Comparison of ENCODE assay signal across 9 cellular contexts in the genomic region with DNA sequence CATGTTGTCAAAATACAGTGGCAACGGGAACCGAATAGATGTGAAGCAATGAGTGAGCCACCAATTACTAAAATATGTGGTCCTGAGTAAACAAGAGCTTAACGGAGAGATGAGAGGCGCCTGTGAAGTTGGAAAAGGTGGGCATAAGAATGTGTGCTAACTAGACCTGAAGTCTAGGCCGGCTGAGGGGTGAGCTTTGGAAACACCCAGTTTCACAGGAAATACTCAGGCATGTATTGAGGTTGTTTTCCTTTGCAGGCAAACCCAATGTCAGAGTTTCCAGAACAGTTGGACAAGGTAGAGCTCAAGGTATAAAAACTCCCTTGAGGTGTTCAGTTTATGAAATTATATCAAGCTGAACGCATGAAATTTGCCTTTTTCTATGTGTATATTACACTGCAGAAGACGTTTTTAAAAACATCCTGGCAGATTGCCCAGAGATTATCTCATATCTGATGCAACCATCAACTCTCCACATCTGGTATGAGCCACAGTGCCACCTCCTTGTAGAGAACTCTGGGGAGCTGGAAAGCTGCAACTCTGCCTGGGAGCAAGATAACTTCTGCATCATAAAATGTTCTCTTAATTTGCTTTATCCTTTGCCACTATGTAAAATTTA. TPM values are rescaled to one million over a fixed set of nuclear protein-coding genes. Genes with fewer than 3 reads are reported as not detected.
A peak's percentile ranks its signal among the peaks of the same experiment; 100 is the strongest.
DNase-seq lines count a peak whose midpoint lies in the region; ATAC-seq, FAIRE-seq and TF ChIP-seq lines count a peak whose summit lies in the region.
"Had no signal": no experiment of that assay in that cellular context is flagged by ENCODE, and none has a peak within 500 bp of the region (broad histone marks: within the 10 kb centered on the region; RNA-seq: fewer than 3 reads in every experiment).

No MANE protein-coding gene starts in this region.

- WGBS in mammary epithelial cell (ENCODE audit: low coverage, missing lambda C conversion rate): 38% methylated on average over 7 of the region's 7 CpGs
- WGBS in thymus: 30% methylated on average over 7 of the region's 7 CpGs

- intact Hi-C loops in mammary epithelial cell (cut with micrococcal nuclease) (no loop called here), lower lobe of right lung (cut with DNase I) (no loop called here)

- peaks cover 14% of the 10 kb centered on the region for H3K4me1 ChIP-seq in mammary epithelial cell (ENCODE audit: insufficient read depth, low read length)
- H3K4me1 ChIP-seq in thymus (ENCODE audit: control insufficient read depth, insufficient read depth, low read length): peaks cover 18% of the 10 kb centered on the region
- peaks cover 15% of the 10 kb centered on the region for H3K4me1 ChIP-seq in lower lobe of right lung

- H3K4me3 ChIP-seq in AG04450 (ENCODE audit: low read depth, low read length) (no peak overlapping the region), mammary epithelial cell (replicated peaks in 1 of 3; ENCODE audit: insufficient read depth in 1 of 3, low read depth in 2 of 3, low read length in 3 of 3) (no peak overlapping the region), thymus (ENCODE audit: low read length) (no peak overlapping the region), lower lobe of right lung (no peak overlapping the region)

- CTCF ChIA-PET in AG04450 (lab: Charles Lee) (no interaction called here), mammary epithelial cell (lab: Charles Lee; ENCODE audit: low non-redundant PET) (interaction anchor here (0.7 kb wide), 1 partner anchor 15 kb away, joined by 3 read pairs; no protein-coding TSS in a partner anchor)

- TF ChIP-seq CTCF in AG04450 (IDR thresholded peaks at IDR 0.05; ENCODE audit: low read depth, low read length) (no peak), mammary epithelial cell (conservative IDR thresholded peaks at IDR 0.05 in 1 of 2, IDR thresholded peaks at IDR 0.05 in 1 of 2; ENCODE audit: extremely low read depth in 1 of 2, insufficient read depth in 1 of 2, low read depth in 1 of 2, low read length in 2 of 2) (peak in 1 of 2 donors; percentile 35), lower lobe of right lung (IDR thresholded peaks at IDR 0.05) (no peak)

- POLR2A ChIA-PET in AG04450 (lab: Yijun Ruan, JAX): no interaction called here

- H3K27ac ChIP-seq in AG04450 (ENCODE audit: low read depth, low read length): peak overlapping the region; percentile 21
- H3K27ac ChIP-seq in mammary epithelial cell (ENCODE audit: insufficient read depth, low read depth, low read length): no peak overlapping the region
- peak overlapping the region; percentile 65 for H3K27ac ChIP-seq in thymus (ENCODE audit: low read depth)
- no peak overlapping the region for H3K27ac ChIP-seq in lower lobe of right lung

- TF ChIP-seq POLR2A in GM12892 (IDR thresholded peaks at IDR 0.05; ENCODE audit: low read depth, low read length): no peak

- peak; percentile 40 for FAIRE-seq in GM12892 (lab: Jason Lieb, UNC)

- in situ Hi-C loops in mammary epithelial cell (cut with MboI; ENCODE audit: low sequenced_read_pairs in 2 of 2): no loop called here

- peak overlapping the region; percentile 22 for H3K4me2 ChIP-seq in mammary epithelial cell (ENCODE audit: insufficient read depth, low read depth, low read length)

- no peak for ATAC-seq in lower lobe of right lung
- no peak for ATAC-seq in HG03139 (IDR thresholded peaks at IDR 0.05; ENCODE audit: unreplicated experiment)
- ATAC-seq: activated naive CD4-positive, alpha-beta T cell treated with anti-CD3 and anti-CD28 coated beads, Interleukin-2, amount 50 U/mL, for 72 hours had no signal

- BruUV-seq in mammary epithelial cell (replicated peaks; lab: Mats Ljungman, UMichigan): no TSS peak

- H3K27me3 ChIP-seq in AG04450 (ENCODE audit: control insufficient read depth, insufficient read depth, low read length): no peaks in the 10 kb centered on the region
- no peaks in the 10 kb centered on the region for H3K27me3 ChIP-seq in mammary epithelial cell (ENCODE audit: insufficient read depth, low read length)
- no peaks in the 10 kb centered on the region for H3K27me3 ChIP-seq in thymus (ENCODE audit: control insufficient read depth, insufficient read depth)
- H3K27me3 ChIP-seq in lower lobe of right lung (ENCODE audit: low read depth): no peaks in the 10 kb centered on the region

- H3K36me3 ChIP-seq in mammary epithelial cell (ENCODE audit: insufficient read depth, low read length): no peaks in the 10 kb centered on the region
- no peaks in the 10 kb centered on the region for H3K36me3 ChIP-seq in thymus (ENCODE audit: control insufficient read depth, insufficient read depth)
- no peaks in the 10 kb centered on the region for H3K36me3 ChIP-seq in lower lobe of right lung

- dilution Hi-C loops in mammary epithelial cell (cut with HindIII; ENCODE audit: low sequenced_read_pairs): no loop called here

- peak overlapping the region; percentile 84 for H2AFZ ChIP-seq in mammary epithelial cell (ENCODE audit: low read depth, low read length)

- peak; percentile 72 for DNase-seq in AG04450 (ENCODE audit: low read depth, low spot score)
- DNase-seq in GM12892 (ENCODE audit: insufficient read length): no peak
- peak; percentile 21 for DNase-seq in NCI-H82 treated with DMSO at 0.1 percent for 48 hours (lab: John Stamatoyannopoulos, UW; ENCODE audit: unreplicated experiment)
- peak; percentile 69 for DNase-seq in mammary epithelial cell
- no peak for DNase-seq in lower lobe of right lung
- DNase-seq in retina: no peak

- no peaks in the 10 kb centered on the region for H4K20me1 ChIP-seq in mammary epithelial cell (ENCODE audit: insufficient read depth, low read length)

- H3K79me2 ChIP-seq in mammary epithelial cell (ENCODE audit: insufficient read depth, low read length): no peaks in the 10 kb centered on the region

- no peak overlapping the region for H3K9ac ChIP-seq in mammary epithelial cell (ENCODE audit: insufficient read depth, low read length)

- H3K9me3 ChIP-seq in AG04450 (ENCODE audit: control insufficient read depth, insufficient read depth, low read length) (no peaks in the 10 kb centered on the region; the same call in 1 of the 2 replicates), mammary epithelial cell (replicated peaks; ENCODE audit: insufficient read depth, low read length) (no peaks in the 10 kb centered on the region), thymus (ENCODE audit: control insufficient read depth) (no peaks in the 10 kb centered on the region), lower lobe of right lung (no peaks in the 10 kb centered on the region)

RNA-seq across cellular contexts. Expression of gene WDSUB1, which starts 3.9 kb away (rescaled TPM):
- 6.8 and 7.6 TPM in 2 replicates for polyA plus RNA-seq in AG04450 (2011; rRNA removed)
- polyA minus RNA-seq in AG04450 (2011; rRNA and poly(A)+ RNA removed): 8.6 and 12.7 TPM in 2 replicates
- 9.5 TPM for polyA plus RNA-seq in GM12892 (2012; ENCODE audit: missing spikeins)
- 1 to 10 TPM; 5.3 to 7.2 TPM for total RNA-seq in mammary epithelial cell
- 2.8 TPM for polyA plus RNA-seq in mammary epithelial cell
- 5.8 TPM for polyA minus RNA-seq in mammary epithelial cell
- 17.0 TPM for polyA plus RNA-seq in thymus
- 16.5 TPM for total RNA-seq in lower lobe of right lung

Comparison
In these comparisons a context has a peak if more than half of its experiments do, and no peak if none do; other contexts are left out.
1. DNase-seq: peak in AG04450 (single experiment), NCI-H82 treated with DMSO at 0.1 percent for 48 hours (single experiment) and mammary epithelial cell (single experiment); none in GM12892 (single experiment), lower lobe of right lung (single experiment) and retina (single experiment).
2. H3K27ac ChIP-seq: peak in AG04450 (single experiment) and thymus (single experiment); none in mammary epithelial cell (single experiment) and lower lobe of right lung (single experiment).